In the genomic region with DNA sequence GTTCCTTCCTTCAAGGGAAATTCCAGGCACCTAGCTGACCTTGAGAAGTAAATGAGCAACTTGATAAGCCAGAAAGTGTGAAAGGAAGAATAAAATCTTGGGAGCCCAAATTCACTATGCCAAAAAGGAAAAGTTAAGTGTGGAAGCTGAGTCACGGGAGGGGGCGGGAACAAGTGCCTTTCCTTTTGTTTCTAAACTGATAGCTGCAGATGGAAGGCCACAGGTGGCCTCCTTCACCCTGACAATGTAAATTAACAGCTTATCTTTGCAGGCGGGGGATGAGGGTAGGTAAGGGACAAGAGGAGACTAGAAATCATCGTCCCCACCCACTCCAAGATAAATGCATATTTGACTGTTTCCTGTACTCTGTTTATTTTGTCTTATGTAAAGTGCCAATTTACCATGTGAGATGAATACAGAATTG, we compare ENCODE assay signal across 12 cellular contexts. TPM values are rescaled to one million over a fixed set of nuclear protein-coding genes. Genes with fewer than 3 reads are reported as not detected.
DNase-seq lines count a peak whose midpoint lies in the region; ATAC-seq lines count a peak whose summit lies in the region.
"Had no signal": no experiment of that assay in that cellular context is flagged by ENCODE, and none has a peak within 500 bp of the region (broad histone marks: within the 10 kb centered on the region; RNA-seq: fewer than 3 reads in every experiment).

No MANE protein-coding gene starts in this region.

- ATAC-seq in HG02870 (IDR thresholded peaks at IDR 0.05; ENCODE audit: unreplicated experiment) (peak; percentile 22), HG03045 (IDR thresholded peaks at IDR 0.05; ENCODE audit: unreplicated experiment) (no peak)

- no peaks in the 10 kb centered on the region for H3K4me1 ChIP-seq in ACC112 (ENCODE audit: control insufficient read depth, insufficient read depth, low read length, unreplicated experiment)

- H3K9ac ChIP-seq in SK-N-MC (ENCODE audit: insufficient read length), result peak overlapping the region; percentile 69

- H3K27me3 ChIP-seq in ACC112 (ENCODE audit: insufficient read depth, low read length), result no peaks in the 10 kb centered on the region; the same call in 1 of the 2 replicates

- no peaks in the 10 kb centered on the region for H3K79me2 ChIP-seq in ACC112 (ENCODE audit: control insufficient read depth, insufficient read depth, low read length, unreplicated experiment)

- no peaks in the 10 kb centered on the region for H3K9me3 ChIP-seq in SK-N-MC (ENCODE audit: low read depth, low read length)

- no peak overlapping the region for H3K27ac ChIP-seq in ACC112 (ENCODE audit: low read depth, low read length)
- H3K27ac ChIP-seq in SK-N-MC, result peak overlapping the region; percentile 95
- H3K27ac ChIP-seq: C4-2B had no signal

- H3K36me3 ChIP-seq in ACC112 (ENCODE audit: insufficient read depth, low read length) (no peaks in the 10 kb centered on the region), SK-N-MC (ENCODE audit: insufficient read depth, low read length) (no peaks in the 10 kb centered on the region)

- no peak for DNase-seq in SK-N-MC (ENCODE audit: low read depth, low spot score)
- peak; percentile 8 for DNase-seq in kidney glomerular epithelial cell (lab: John Stamatoyannopoulos, UW)
- DNase-seq in Ammon's horn (ENCODE audit: low spot score), result no peak
- DNase-seq in middle frontal gyrus (ENCODE audit: extremely low spot score, low spot score), result no peak
- no peak for DNase-seq in mucosa of gallbladder (ENCODE audit: low spot score)
- DNase-seq: activated CD8-positive, alpha-beta memory T cell treated with anti-CD3 and anti-CD28 coated beads, Interleukin-2, amount 50 U/mL, for 4 hours; SW 1271 had no signal

- H3K4me3 ChIP-seq in ACC112 (ENCODE audit: low read depth, low read length), result no peak overlapping the region
- peak overlapping the region; percentile 35; the same call in 1 of the 2 replicates for H3K4me3 ChIP-seq in SK-N-MC

- peak overlapping the region; percentile 31 for H2AFZ ChIP-seq in ACC112 (ENCODE audit: low read length, unreplicated experiment)

RNA-seq across cellular contexts. Expression of a gene that starts 36.4 kb away (rescaled TPM):
- 23.0 TPM for total RNA-seq in mucosa of gallbladder
- total RNA-seq: cerebellum had no signal
